In the genomic region with DNA sequence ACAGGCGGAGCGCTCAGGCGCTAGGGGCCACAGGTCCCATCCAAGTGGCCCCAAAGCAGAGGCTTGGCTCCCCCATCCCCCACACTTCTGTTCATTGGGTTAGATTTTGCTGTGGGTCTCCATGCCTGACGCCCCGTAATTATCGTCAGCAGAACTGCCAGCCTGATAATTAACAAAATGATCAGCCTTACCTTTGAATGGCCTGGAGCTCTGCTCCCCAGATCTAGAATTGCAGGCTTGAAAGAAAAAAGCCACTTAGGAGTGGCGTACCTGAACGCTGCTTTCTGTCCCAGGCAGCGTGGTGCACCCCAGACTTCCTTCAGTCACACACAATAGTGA, we compare ENCODE assay signal across 16 cellular contexts. TPM values are rescaled to one million over a fixed set of nuclear protein-coding genes. Genes with fewer than 3 reads are reported as not detected.
A peak's percentile ranks its signal among the peaks of the same experiment; 100 is the strongest.
DNase-seq lines count a peak whose midpoint lies in the region; ATAC-seq and TF ChIP-seq lines count a peak whose summit lies in the region.
"Had no signal": no experiment of that assay in that cellular context is flagged by ENCODE, and none has a peak within 500 bp of the region (broad histone marks: within the 10 kb centered on the region; RNA-seq: fewer than 3 reads in every experiment).

No MANE protein-coding gene starts in this region.

- H3K4me1 ChIP-seq in mammary epithelial cell (ENCODE audit: insufficient read depth, low read length) (peaks cover 30% of the 10 kb centered on the region), osteoblast (ENCODE audit: insufficient read depth, low read length) (peaks cover 7% of the 10 kb centered on the region), neural progenitor cell (no peaks in the 10 kb centered on the region)

- whole genome bisulfite sequencing in mammary epithelial cell (ENCODE audit: low coverage, missing lambda C conversion rate): 57% methylated on average over 6 of the region's 9 CpGs

- H3K9me3 ChIP-seq in mammary epithelial cell (replicated peaks; ENCODE audit: insufficient read depth, low read length) (no peaks in the 10 kb centered on the region), osteoblast (ENCODE audit: low read depth, low read length) (no peaks in the 10 kb centered on the region), neural progenitor cell (ENCODE audit: low read depth) (no peaks in the 10 kb centered on the region)

- H3F3A ChIP-seq in neural progenitor cell (ENCODE audit: low read depth): no peaks in the 10 kb centered on the region

- no peaks in the 10 kb centered on the region for H4K20me1 ChIP-seq in mammary epithelial cell (ENCODE audit: insufficient read depth, low read length)
- peaks cover 58% of the 10 kb centered on the region for H4K20me1 ChIP-seq in osteoblast (ENCODE audit: insufficient read depth, low read length)
- H4K20me1 ChIP-seq in neural progenitor cell (ENCODE audit: low read depth): peaks cover 3% of the 10 kb centered on the region

- no peak overlapping the region for H3K4me3 ChIP-seq in mammary epithelial cell (replicated peaks in 1 of 3; ENCODE audit: insufficient read depth in 1 of 3, low read depth in 2 of 3, low read length in 3 of 3)
- H3K4me3 ChIP-seq in osteoblast (ENCODE audit: insufficient read depth, low read length): no peak overlapping the region
- no peak overlapping the region for H3K4me3 ChIP-seq in neural progenitor cell
- no peak overlapping the region for H3K4me3 ChIP-seq in H7 (ENCODE audit: insufficient read depth, low read depth, low read length)
- H3K4me3 ChIP-seq: lung had no signal

- H3K27ac Mint-ChIP-seq in CD14-positive monocyte (no peak overlapping the region), neural progenitor cell (no peak overlapping the region)
- H3K27ac Mint-ChIP-seq: natural killer cell had no signal

- intact Hi-C loops in CD14-positive monocyte (cut with micrococcal nuclease) (loop anchor here (1.0 to 5.0 kb wide), 2 partner anchors 52 to 109 kb away; no protein-coding TSS in a partner anchor), mammary epithelial cell (cut with micrococcal nuclease) (loop anchor here (10.0 kb wide), 1 partner anchor 421 kb away; a partner anchor contains a TSS)

- peaks cover 3 to 7% (median 6%) of the 10 kb centered on the region in 3 donors for H3K27me3 Mint-ChIP-seq in CD14-positive monocyte (ENCODE audit: low read depth in 3 of 3)
- peaks cover 7% of the 10 kb centered on the region for H3K27me3 Mint-ChIP-seq in neural progenitor cell (ENCODE audit: insufficient read depth, low read depth)

- H3K9ac ChIP-seq in mammary epithelial cell (ENCODE audit: insufficient read depth, low read length) (no peak overlapping the region), neural progenitor cell (no peak overlapping the region)

- H3K4me1 Mint-ChIP-seq in CD14-positive monocyte (peaks cover 9% of the 10 kb centered on the region), neural progenitor cell (peaks cover 8% of the 10 kb centered on the region)
- H3K4me1 Mint-ChIP-seq: WTC11 had no signal

- DNase-seq in CD14-positive monocyte (ENCODE audit: low spot score) (no peak), mammary epithelial cell (no peak), osteoblast (ENCODE audit: insufficient read length, low spot score, missing footprints) (peak; percentile 27), neural progenitor cell (ENCODE audit: low spot score) (no peak), iPS-NIHi11 (ENCODE audit: low spot score) (no peak), H7 (no peak)
- DNase-seq: GDM1 had no signal

- CTCF ChIA-PET in mammary epithelial cell (lab: Charles Lee; ENCODE audit: low non-redundant PET): interaction anchor here (0.5 to 2.0 kb wide), 7 partner anchors 13 to 970 kb away, joined by 3 to 26 read pairs (median 4); a partner anchor contains a TSS

- H3K4me3 Mint-ChIP-seq in CD14-positive monocyte (no peak overlapping the region), neural progenitor cell (no peak overlapping the region)
- H3K4me3 Mint-ChIP-seq: natural killer cell, WTC11 had no signal

- no peak overlapping the region for H3K27ac ChIP-seq in mammary epithelial cell (ENCODE audit: insufficient read depth, low read depth, low read length)
- peak overlapping the region; percentile 65 for H3K27ac ChIP-seq in osteoblast (ENCODE audit: low read depth, low read length)
- no peak overlapping the region for H3K27ac ChIP-seq in neural progenitor cell

- TF ChIP-seq CTCF in CD14-positive monocyte (IDR thresholded peaks at IDR 0.05) (peak; percentile 57), LNCAP (IDR thresholded peaks at IDR 0.05) (peak; percentile 45; the same call in 1 of the 2 replicates), mammary epithelial cell (conservative IDR thresholded peaks at IDR 0.05 in 1 of 2, IDR thresholded peaks at IDR 0.05 in 1 of 2; ENCODE audit: extremely low read depth in 1 of 2, insufficient read depth in 1 of 2, low read depth in 1 of 2, low read length in 2 of 2) (no peak), osteoblast (IDR thresholded peaks at IDR 0.05; ENCODE audit: extremely low read depth, low read depth, low read length) (no peak), neural progenitor cell (IDR thresholded peaks at IDR 0.05) (no peak)

- H2AFZ ChIP-seq in mammary epithelial cell (ENCODE audit: low read depth, low read length): peak overlapping the region; percentile 83
- H2AFZ ChIP-seq in osteoblast (ENCODE audit: low read length): no peak overlapping the region
- H2AFZ ChIP-seq in neural progenitor cell (replicated peaks): no peak overlapping the region

- no peaks in the 10 kb centered on the region for H3K36me3 ChIP-seq in mammary epithelial cell (ENCODE audit: insufficient read depth, low read length)
- peaks cover 89% of the 10 kb centered on the region for H3K36me3 ChIP-seq in osteoblast (ENCODE audit: insufficient read depth, low read length)
- no peaks in the 10 kb centered on the region for H3K36me3 ChIP-seq in neural progenitor cell
- peaks cover 59% of the 10 kb centered on the region for H3K36me3 ChIP-seq in H7 (replicated peaks; ENCODE audit: control insufficient read depth, insufficient read depth, low read length)

- dilution Hi-C loops in mammary epithelial cell (cut with HindIII; ENCODE audit: low sequenced_read_pairs): no loop called here

- H3K79me2 ChIP-seq in mammary epithelial cell (ENCODE audit: insufficient read depth, low read length) (no peaks in the 10 kb centered on the region), osteoblast (ENCODE audit: insufficient read depth, low read length) (peaks cover 82% of the 10 kb centered on the region), neural progenitor cell (ENCODE audit: low read depth) (no peaks in the 10 kb centered on the region)

- ATAC-seq in HG02763 (IDR thresholded peaks at IDR 0.05; ENCODE audit: unreplicated experiment): no peak

- H3K36me3 Mint-ChIP-seq in CD14-positive monocyte (peaks cover 92 to 100% of the 10 kb centered on the region in 2 donors), neural progenitor cell (peaks cover 27% of the 10 kb centered on the region)
- H3K36me3 Mint-ChIP-seq: natural killer cell had no signal

- no TSS peak for BruUV-seq in mammary epithelial cell (replicated peaks; lab: Mats Ljungman, UMichigan)

- in situ Hi-C loops in mammary epithelial cell (cut with MboI; ENCODE audit: low sequenced_read_pairs in 2 of 2): loop anchor here (5.0 to 10.0 kb wide), 4 partner anchors 54 to 171 kb away; a partner anchor contains a TSS

- H3K27me3 ChIP-seq in mammary epithelial cell (ENCODE audit: insufficient read depth, low read length) (no peaks in the 10 kb centered on the region), osteoblast (ENCODE audit: insufficient read depth, low read length) (no peaks in the 10 kb centered on the region), neural progenitor cell (no peaks in the 10 kb centered on the region), H7 (ENCODE audit: control insufficient read depth, insufficient read depth, low read length) (no peaks in the 10 kb centered on the region)

- H3K4me2 ChIP-seq in mammary epithelial cell (ENCODE audit: insufficient read depth, low read depth, low read length): peak overlapping the region; percentile 77
- no peak overlapping the region for H3K4me2 ChIP-seq in osteoblast (ENCODE audit: insufficient read depth, low read length)
- H3K4me2 ChIP-seq in neural progenitor cell: no peak overlapping the region

- H3K9me3 Mint-ChIP-seq in CD14-positive monocyte: peaks cover 0 to 4% (median 0%) of the 10 kb centered on the region in 7 donors
- H3K9me3 Mint-ChIP-seq in neural progenitor cell: no peaks in the 10 kb centered on the region
- H3K9me3 Mint-ChIP-seq: natural killer cell, WTC11 had no signal

RNA-seq across cellular contexts. Expression of a gene that starts 28.7 kb away (rescaled TPM):
- polyA plus RNA-seq in CD14-positive monocyte (1 to 10 TPM in 1 of 2 donors, under 1 TPM in 1; 0.35 to 1.5 TPM), mammary epithelial cell (not detected)
- total RNA-seq in mammary epithelial cell (not detected), osteoblast (not detected in 2 replicates), neural progenitor cell (ENCODE audit: low replicate concordance) (not detected in 2 replicates)
- polyA minus RNA-seq in mammary epithelial cell: not detected
- total RNA-seq in H7 (2014; rRNA removed; shearing (Covaris generic)): not detected in 2 replicates
- total RNA-seq: glomerular endothelial cell, H1, lung, natural killer cell, right cardiac atrium, RPMI7951, WTC11 had no signal
- polyA plus RNA-seq: H1, lung, right cardiac atrium had no signal

RNA-seq across cellular contexts. Expression of a gene that starts 40.5 kb away (rescaled TPM):
- polyA plus RNA-seq in CD14-positive monocyte (not detected), mammary epithelial cell (0.51 TPM)
- total RNA-seq in mammary epithelial cell (1 to 10 TPM in 1 of 2 donors, under 1 TPM in 1; 0.67 to 5.3 TPM), osteoblast (0.88 and 1.1 TPM in 2 replicates), neural progenitor cell (ENCODE audit: low replicate concordance) (0.28 TPM in 1 of 2 replicates, not detected in the other)
- 0.41 TPM for polyA minus RNA-seq in mammary epithelial cell
- total RNA-seq in H7 (2014; rRNA removed; shearing (Covaris generic)): 0.74 and 2.2 TPM in 2 replicates

RNA-seq across cellular contexts. Expression of a gene that starts 47.8 kb away (rescaled TPM):
- polyA plus RNA-seq in CD14-positive monocyte (10 to 100 TPM in 1 of 2 donors, 1 to 10 TPM in 1; 5.5 to 10.5 TPM), mammary epithelial cell (11.3 TPM)
- total RNA-seq in mammary epithelial cell (10 to 100 TPM; 33.2 to 57.0 TPM), osteoblast (744 and 789 TPM in 2 replicates), neural progenitor cell (ENCODE audit: low replicate concordance) (13.9 and 31.9 TPM in 2 replicates)
- polyA minus RNA-seq in mammary epithelial cell: 75.1 TPM
- 17.3 and 23.9 TPM in 2 replicates for total RNA-seq in H7 (2014; rRNA removed; shearing (Covaris generic))

RNA-seq across cellular contexts. Expression of a gene that starts 53.4 kb away (rescaled TPM):
- polyA plus RNA-seq in CD14-positive monocyte (10 to 100 TPM; 36.8 to 39.8 TPM), mammary epithelial cell (285 TPM)
- total RNA-seq in mammary epithelial cell (100 to 1,000 TPM; 266 to 337 TPM), osteoblast (384 and 408 TPM in 2 replicates), neural progenitor cell (ENCODE audit: low replicate concordance) (90.2 and 166 TPM in 2 replicates)
- polyA minus RNA-seq in mammary epithelial cell: 190 TPM
- total RNA-seq in H7 (2014; rRNA removed; shearing (Covaris generic)): 355 and 399 TPM in 2 replicates

Comparison
In these comparisons a context has a peak if more than half of its experiments do, and no peak if none do; other contexts are left out.
1. CTCF ChIP-seq: peak in CD14-positive monocyte (single experiment) and LNCAP (single experiment); none in mammary epithelial cell (0 of 2), osteoblast (single experiment) and neural progenitor cell (single experiment).
2. RNA of a gene that starts 47.8 kb away (total RNA-seq): 744 to 789 TPM in osteoblast; 33.2 to 57.0 TPM in mammary epithelial cell, 17.3 to 23.9 TPM in H7 and 13.9 to 31.9 TPM in neural progenitor cell; every median in the first group is over 10 times any median in the second.